Comparison of ENCODE assay signal across 7 cellular contexts in the genomic region with DNA sequence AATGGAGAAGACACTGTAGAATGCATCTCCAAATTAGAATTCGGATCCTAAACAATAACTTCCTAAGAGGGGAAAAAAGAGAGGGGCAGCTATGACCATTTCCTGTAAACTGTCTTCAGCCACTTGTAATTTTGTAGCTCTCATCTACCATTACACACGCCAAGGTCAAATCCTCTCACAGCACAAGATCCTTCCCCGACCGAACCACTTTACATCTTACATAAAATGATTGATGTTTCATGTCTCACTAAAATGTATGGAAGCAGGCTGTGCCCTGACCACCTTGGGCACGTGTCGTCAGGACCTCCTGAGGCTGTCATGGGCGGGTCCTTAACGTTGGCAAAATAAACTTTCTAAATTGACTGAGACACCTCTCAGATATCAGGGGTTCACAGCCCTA. TPM values are rescaled to one million over a fixed set of nuclear protein-coding genes. Genes with fewer than 3 reads are reported as not detected.
DNase-seq lines count a peak whose midpoint lies in the region; ATAC-seq, FAIRE-seq and TF ChIP-seq lines count a peak whose summit lies in the region.

No MANE protein-coding gene starts in this region.

- H3K4me3 ChIP-seq in left ventricle myocardium inferior: peak overlapping the region; percentile 48
- H3K4me3 ChIP-seq in small intestine (ENCODE audit: low read depth in 1 of 2, low read length in 2 of 2): peak overlapping the region in 1 of 2 donors; percentile 19

- H3K36me3 ChIP-seq in left ventricle myocardium inferior (no peaks in the 10 kb centered on the region), small intestine (ENCODE audit: control insufficient read depth in 2 of 2, insufficient read depth in 2 of 2, low read length in 2 of 2) (no peaks in the 10 kb centered on the region)

- ATAC-seq in GM18502 (IDR thresholded peaks at IDR 0.05; ENCODE audit: poor library complexity, unreplicated experiment) (peak; percentile 25), HG03159 (IDR thresholded peaks at IDR 0.05; ENCODE audit: unreplicated experiment) (peak; percentile 17)

- WGBS in small intestine, 3 donors: 0 to 3% (median 3%) methylated on average over 8 of the region's 8 CpGs

- H3K27me3 ChIP-seq in left ventricle myocardium inferior (ENCODE audit: low read depth) (no peaks in the 10 kb centered on the region), small intestine (ENCODE audit: control insufficient read depth in 2 of 2, insufficient read depth in 2 of 2, low read length in 2 of 2) (no peaks in the 10 kb centered on the region)

- FAIRE-seq in RCC 7860 (lab: Jason Lieb, UNC) (no peak), small intestine (lab: Jason Lieb, UNC) (no peak)

- no peak for TF ChIP-seq CTCF in left ventricle myocardium inferior (IDR thresholded peaks at IDR 0.05; ENCODE audit: borderline replicate concordance)

- intact Hi-C loops in left ventricle myocardium inferior (cut with micrococcal nuclease): no loop called here

- H3K9me3 ChIP-seq in left ventricle myocardium inferior (replicated peaks): no peaks in the 10 kb centered on the region
- H3K9me3 ChIP-seq in small intestine (ENCODE audit: control insufficient read depth, low read depth): no peaks in the 10 kb centered on the region

- DNase-seq in RCC 7860 (ENCODE audit: low spot score) (peak; percentile 5), left ventricle myocardium inferior (no peak), small intestine (peak; percentile 26), kidney glomerular epithelial cell (lab: John Stamatoyannopoulos, UW) (no peak)
- peak; percentile 37 for DNase-seq in activated naive CD4-positive, alpha-beta T cell treated with Interleukin-2 at 50 U/mL for 16 hours

- peak overlapping the region; percentile 88 for H3K27ac ChIP-seq in left ventricle myocardium inferior (replicated peaks)
- H3K27ac ChIP-seq in small intestine (ENCODE audit: low read depth in 1 of 2, low read length in 1 of 2): peak overlapping the region; percentile 35 to 79

- H3K4me1 ChIP-seq in left ventricle myocardium inferior (peaks cover 13% of the 10 kb centered on the region), small intestine (ENCODE audit: control insufficient read depth in 2 of 2, insufficient read depth in 1 of 2, low read depth in 1 of 2, low read length in 1 of 2) (no peaks in the 10 kb centered on the region)

RNA-seq across cellular contexts. Expression of a gene that starts 24.1 kb away (rescaled TPM):
- total RNA-seq in left ventricle myocardium inferior: 11.6 TPM
- polyA plus RNA-seq in small intestine: 10 to 100 TPM; 31.3 to 57.3 (median 43.1) TPM

Comparison
In these comparisons a context has a peak if more than half of its experiments do, and no peak if none do; other contexts are left out.
1. DNase-seq: peak in RCC 7860 (single experiment), activated naive CD4-positive, alpha-beta T cell treated with Interleukin-2 at 50 U/mL for 16 hours (single experiment) and small intestine (single experiment); none in left ventricle myocardium inferior (single experiment) and kidney glomerular epithelial cell (single experiment).